8 cellular contexts compared by ENCODE assay signal in genomic region chr19:38224014-38224862, GRCh38. TPM values are rescaled to one million over a fixed set of nuclear protein-coding genes. Genes with fewer than 3 reads are reported as not detected.
A peak's percentile ranks its signal among the peaks of the same experiment; 100 is the strongest.
DNase-seq lines count a peak whose midpoint lies in the region; ATAC-seq and TF ChIP-seq lines count a peak whose summit lies in the region.

Gene DPF1, minus strand, starts transcription at chr19:38224222. Its CDS starts 80 bp downstream, at chr19:38224142.

- peak; percentile 68 for ATAC-seq in HG03039 (IDR thresholded peaks at IDR 0.05; ENCODE audit: unreplicated experiment)

- POLR2A ChIA-PET in activated CD4-positive, alpha-beta T cell treated with anti-CD3 and anti-CD28 coated beads, Interleukin-2, amount 10 ng/mL, durations not matched to agents 7 days and 5 days (lab: Charles Lee): no interaction called here

- peak; percentile 34 for DNase-seq in NCI-H460 (ENCODE audit: extremely low read depth, low read depth)
- DNase-seq in activated CD4-positive, alpha-beta T cell treated with anti-CD3 and anti-CD28 coated beads, Interleukin-2, amount 10 ng/mL, durations not matched to agents 7 days and 5 days: peak; percentile 50
- DNase-seq in mesendoderm: peak; percentile 92
- DNase-seq in stimulated activated naive CD4-positive, alpha-beta T cell treated with Interleukin-2 at 50 U/mL for 16 hours (lab: John Stamatoyannopoulos, UW): peak; percentile 37

- H4K5ac ChIP-seq in mesendoderm (ENCODE audit: low read length): no peak within 1 kb of the TSS

- H2BK5ac ChIP-seq in mesendoderm (ENCODE audit: low read length): no peak within 1 kb of the TSS

- peak within 1 kb of the TSS; percentile 62 for H3K9ac ChIP-seq in mesendoderm (ENCODE audit: low read length)

- peak within 1 kb of the TSS; percentile 86 for H3K56ac ChIP-seq in mesendoderm (ENCODE audit: low read length)

- H3K18ac ChIP-seq in mesendoderm (ENCODE audit: low read length): no peak within 1 kb of the TSS

- H3K27me3 Mint-ChIP-seq in activated CD4-positive, alpha-beta T cell treated with anti-CD3 and anti-CD28 coated beads, Interleukin-2, amount 10 ng/mL, durations not matched to agents 7 days and 5 days: peaks cover 51% of the 10 kb centered on the region

- WGBS in ectodermal cell, 2 experiments: 3 to 4% methylated on average over 61 of the region's 61 CpGs
- no CpG with 5 or more reads among the region's 61 CpGs for WGBS in mesendoderm (ENCODE audit: extremely low coverage, insufficient coverage, low lambda C conversion rate)

- H3K79me1 ChIP-seq in mesendoderm (ENCODE audit: low read length): no peaks in the 10 kb centered on the region

- H3K9me3 Mint-ChIP-seq in activated CD4-positive, alpha-beta T cell treated with anti-CD3 and anti-CD28 coated beads, Interleukin-2, amount 10 ng/mL, durations not matched to agents 7 days and 5 days: no peaks in the 10 kb centered on the region

- no peak within 1 kb of the TSS for H4K8ac ChIP-seq in mesendoderm (ENCODE audit: low read depth, low read length)

- H3K27me3 ChIP-seq in ectodermal cell (ENCODE audit: control insufficient read depth, insufficient read depth, low read length, poor library complexity, severe bottlenecking): peaks cover 29% of the 10 kb centered on the region
- no peaks in the 10 kb centered on the region for H3K27me3 ChIP-seq in mesendoderm (ENCODE audit: insufficient read depth, low read length, poor library complexity)

- no peaks in the 10 kb centered on the region for H3K9me3 ChIP-seq in ectodermal cell (ENCODE audit: control insufficient read depth, low read length)

- no peak within 1 kb of the TSS for H3K27ac Mint-ChIP-seq in activated CD4-positive, alpha-beta T cell treated with anti-CD3 and anti-CD28 coated beads, Interleukin-2, amount 10 ng/mL, durations not matched to agents 7 days and 5 days

- H3K4me1 ChIP-seq in ectodermal cell (ENCODE audit: control insufficient read depth, insufficient read depth, low read length) (peaks cover 5% of the 10 kb centered on the region), mesendoderm (ENCODE audit: control insufficient read depth, low read depth, low read length) (peaks cover 2% of the 10 kb centered on the region)

- TF ChIP-seq CTCF in 22Rv1 (IDR thresholded peaks at IDR 0.05) (peak; percentile 47), GM12874 (IDR thresholded peaks at IDR 0.05; ENCODE audit: insufficient read depth, low read depth, low read length) (peak; percentile 29; the same call in 1 of the 2 replicates)

- H3K4me3 ChIP-seq in ectodermal cell (ENCODE audit: insufficient read depth, low read depth, low read length): peak within 1 kb of the TSS; percentile 65
- peak within 1 kb of the TSS; percentile 38 for H3K4me3 ChIP-seq in mesendoderm (ENCODE audit: low read length)

- no peak within 1 kb of the TSS for H3K23ac ChIP-seq in mesendoderm (ENCODE audit: low read length)

- no peaks in the 10 kb centered on the region for H3K36me3 Mint-ChIP-seq in activated CD4-positive, alpha-beta T cell treated with anti-CD3 and anti-CD28 coated beads, Interleukin-2, amount 10 ng/mL, durations not matched to agents 7 days and 5 days (ENCODE audit: low read depth)

- no peak within 1 kb of the TSS for H3K4ac ChIP-seq in mesendoderm (ENCODE audit: low read depth, low read length)

- peak within 1 kb of the TSS; percentile 59 for H3K4me3 Mint-ChIP-seq in activated CD4-positive, alpha-beta T cell treated with anti-CD3 and anti-CD28 coated beads, Interleukin-2, amount 10 ng/mL, durations not matched to agents 7 days and 5 days

- no peaks in the 10 kb centered on the region for H3K79me2 ChIP-seq in mesendoderm (ENCODE audit: control insufficient read depth, insufficient read depth, low read length)

- no peaks in the 10 kb centered on the region for H3K36me3 ChIP-seq in ectodermal cell (ENCODE audit: control insufficient read depth, insufficient read depth, low read length)
- H3K36me3 ChIP-seq in mesendoderm (ENCODE audit: control insufficient read depth, insufficient read depth, low read length): no peaks in the 10 kb centered on the region

- CTCF ChIA-PET in activated CD4-positive, alpha-beta T cell treated with anti-CD3 and anti-CD28 coated beads, Interleukin-2, amount 10 ng/mL, durations not matched to agents 7 days and 5 days (lab: Charles Lee): interaction anchor here (1.5 kb wide), 1 partner anchor 20 kb away, joined by 3 read pairs; no protein-coding TSS in a partner anchor

- H2BK120ac ChIP-seq in mesendoderm (ENCODE audit: low read depth, low read length): no peak within 1 kb of the TSS

- peaks cover 20% of the 10 kb centered on the region for H3K4me1 Mint-ChIP-seq in activated CD4-positive, alpha-beta T cell treated with anti-CD3 and anti-CD28 coated beads, Interleukin-2, amount 10 ng/mL, durations not matched to agents 7 days and 5 days

- H2AK5ac ChIP-seq in mesendoderm (ENCODE audit: low read length): no peak within 1 kb of the TSS

- H3K4me2 ChIP-seq in mesendoderm (ENCODE audit: low read length): peak within 1 kb of the TSS; percentile 95

- no peak within 1 kb of the TSS for H2BK15ac ChIP-seq in mesendoderm (replicated peaks; ENCODE audit: low read depth)

- H3K27ac ChIP-seq in 22Rv1: peak within 1 kb of the TSS; percentile 26
- H3K27ac ChIP-seq in ectodermal cell (ENCODE audit: insufficient read depth, low read depth, low read length, poor library complexity, severe bottlenecking): no peak within 1 kb of the TSS
- H3K27ac ChIP-seq in mesendoderm (ENCODE audit: low read depth, low read length): no peak within 1 kb of the TSS

RNA-seq across cellular contexts. Expression of gene DPF1, which starts in this region (rescaled TPM):
- total RNA-seq in NCI-H460 (2014; rRNA removed; shearing (Covaris generic)): 1.7 and 2.2 TPM in 2 replicates
- 2.6 and 5.4 TPM in 2 replicates for polyA plus RNA-seq in NCI-H460 (2014; cell fraction: nucleus; rRNA removed)
- total RNA-seq in activated CD4-positive, alpha-beta T cell treated with anti-CD3 and anti-CD28 coated beads, Interleukin-2, amount 10 ng/mL, durations not matched to agents 7 days and 5 days: under 1 TPM; 0.12 to 0.20 TPM
- polyA plus RNA-seq in ectodermal cell (2013, experiment 1 of 4): 12.4 TPM
- polyA plus RNA-seq in ectodermal cell (2013, experiment 2 of 4): 9.2 TPM
- 8.4 TPM for polyA plus RNA-seq in ectodermal cell (2013, experiment 3 of 4)
- 8.2 TPM for polyA plus RNA-seq in ectodermal cell (2013, experiment 4 of 4)
- polyA plus RNA-seq in mesendoderm (2013, experiment 1 of 2): 4.1 TPM
- polyA plus RNA-seq in mesendoderm (2013, experiment 2 of 2): 3.6 TPM

Comparison
In these comparisons a context has a peak if more than half of its experiments do, and no peak if none do; other contexts are left out.
1. Peak in DNase-seq in activated CD4-positive, alpha-beta T cell treated with anti-CD3 and anti-CD28 coated beads, Interleukin-2, amount 10 ng/mL, durations not matched to agents 7 days and 5 days; RNA of the gene not detected or under 1 TPM.
2. DNase-seq: peak in every context shown above with its lines; median percentile 92 in mesendoderm; 50 in activated CD4-positive, alpha-beta T cell treated with anti-CD3 and anti-CD28 coated beads, Interleukin-2, amount 10 ng/mL, durations not matched to agents 7 days and 5 days; 37 in stimulated activated naive CD4-positive, alpha-beta T cell treated with Interleukin-2 at 50 U/mL for 16 hours; 34 in NCI-H460.